25 cellular contexts compared by ENCODE assay signal in genomic region chr6:35654883-35655282, GRCh38.
"Had no signal": no experiment of that assay in that cellular context is flagged by ENCODE, and none has a peak within 500 bp of the region (broad histone marks: within the 10 kb centered on the region; RNA-seq: fewer than 3 reads in every experiment).

No MANE protein-coding gene starts in this region.

- H3K9ac ChIP-seq: parathyroid adenoma had no signal

- H3K4me2 ChIP-seq: hepatocyte had no signal

- H3K4me3 ChIP-seq: hepatocyte, lung, prostate gland, right lobe of liver, spleen, tibial artery, upper lobe of left lung, uterus had no signal

- H2AFZ ChIP-seq: hepatocyte, parathyroid adenoma had no signal

- H3K36me3 ChIP-seq: prostate gland, uterus had no signal

- ATAC-seq: foreskin keratinocyte; left cardiac atrium; left ventricle myocardium superior; stimulated activated memory B cell treated with anti-CD40 and anti-IgM and Interleukin-4, amounts not matched to agents 10 μg/mL and 1 μg/mL and 100 μg/mL, for 72 hours had no signal

- H3K9me3 ChIP-seq: prostate gland, right lobe of liver, tibial artery, upper lobe of left lung, uterus had no signal

- DNase-seq: effector CD4-positive, alpha-beta T cell; endodermal cell; erythroblast; foreskin keratinocyte; head of caudate nucleus; kidney; left cardiac atrium; left ventricle myocardium superior; mesenchymal stem cell; midbrain; occipital lobe; retina; right lobe of liver; spleen; stimulated activated CD4-positive, alpha-beta T cell treated with anti-CD3 and anti-CD28 coated beads, Interleukin-15, amount 100 ng/mL, for 24 hours; stimulated activated CD4-positive, alpha-beta T cell treated with anti-CD3 and anti-CD28 coated beads, Interleukin-1b, Interleukin-23, amount 100 ng/mL, for 48 hours; stimulated activated CD4-positive, alpha-beta T cell treated with anti-CD3 and anti-CD28 coated beads, Interleukin-4, amount 100 ng/mL, for 24 hours; tibial artery; upper lobe of left lung; uterus had no signal

- H3K27me3 ChIP-seq: foreskin keratinocyte, hepatocyte, right lobe of liver, spleen, tibial artery, upper lobe of left lung, uterus had no signal

- H3K27ac ChIP-seq: foreskin keratinocyte, hepatocyte, parathyroid adenoma, prostate gland, right lobe of liver, spleen, tibial artery, upper lobe of left lung, uterus had no signal

- H3K4me1 ChIP-seq: foreskin keratinocyte, parathyroid adenoma, prostate gland, right lobe of liver, uterus had no signal
